ENCODE assay signal across 1 cellular context in genomic region chr17:50257574-50258224, GRCh38.
TF ChIP-seq lines count a peak whose summit lies in the region.

No MANE protein-coding gene starts in this region.

TF ChIP-seq in GM23338, 12 proteins besides CTCF, POLR2A, EP300 and RAD21 (continued from another document):
- TF ChIP-seq, protein P1, sequence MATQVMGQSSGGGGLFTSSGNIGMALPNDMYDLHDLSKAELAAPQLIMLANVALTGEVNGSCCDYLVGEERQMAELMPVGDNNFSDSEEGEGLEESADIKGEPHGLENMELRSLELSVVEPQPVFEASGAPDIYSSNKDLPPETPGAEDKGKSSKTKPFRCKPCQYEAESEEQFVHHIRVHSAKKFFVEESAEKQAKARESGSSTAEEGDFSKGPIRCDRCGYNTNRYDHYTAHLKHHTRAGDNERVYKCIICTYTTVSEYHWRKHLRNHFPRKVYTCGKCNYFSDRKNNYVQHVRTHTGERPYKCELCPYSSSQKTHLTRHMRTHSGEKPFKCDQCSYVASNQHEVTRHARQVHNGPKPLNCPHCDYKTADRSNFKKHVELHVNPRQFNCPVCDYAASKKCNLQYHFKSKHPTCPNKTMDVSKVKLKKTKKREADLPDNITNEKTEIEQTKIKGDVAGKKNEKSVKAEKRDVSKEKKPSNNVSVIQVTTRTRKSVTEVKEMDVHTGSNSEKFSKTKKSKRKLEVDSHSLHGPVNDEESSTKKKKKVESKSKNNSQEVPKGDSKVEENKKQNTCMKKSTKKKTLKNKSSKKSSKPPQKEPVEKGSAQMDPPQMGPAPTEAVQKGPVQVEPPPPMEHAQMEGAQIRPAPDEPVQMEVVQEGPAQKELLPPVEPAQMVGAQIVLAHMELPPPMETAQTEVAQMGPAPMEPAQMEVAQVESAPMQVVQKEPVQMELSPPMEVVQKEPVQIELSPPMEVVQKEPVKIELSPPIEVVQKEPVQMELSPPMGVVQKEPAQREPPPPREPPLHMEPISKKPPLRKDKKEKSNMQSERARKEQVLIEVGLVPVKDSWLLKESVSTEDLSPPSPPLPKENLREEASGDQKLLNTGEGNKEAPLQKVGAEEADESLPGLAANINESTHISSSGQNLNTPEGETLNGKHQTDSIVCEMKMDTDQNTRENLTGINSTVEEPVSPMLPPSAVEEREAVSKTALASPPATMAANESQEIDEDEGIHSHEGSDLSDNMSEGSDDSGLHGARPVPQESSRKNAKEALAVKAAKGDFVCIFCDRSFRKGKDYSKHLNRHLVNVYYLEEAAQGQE (IDR thresholded peaks at IDR 0.05; ENCODE audit: unreplicated experiment): no peak
- TF ChIP-seq, protein P2, sequence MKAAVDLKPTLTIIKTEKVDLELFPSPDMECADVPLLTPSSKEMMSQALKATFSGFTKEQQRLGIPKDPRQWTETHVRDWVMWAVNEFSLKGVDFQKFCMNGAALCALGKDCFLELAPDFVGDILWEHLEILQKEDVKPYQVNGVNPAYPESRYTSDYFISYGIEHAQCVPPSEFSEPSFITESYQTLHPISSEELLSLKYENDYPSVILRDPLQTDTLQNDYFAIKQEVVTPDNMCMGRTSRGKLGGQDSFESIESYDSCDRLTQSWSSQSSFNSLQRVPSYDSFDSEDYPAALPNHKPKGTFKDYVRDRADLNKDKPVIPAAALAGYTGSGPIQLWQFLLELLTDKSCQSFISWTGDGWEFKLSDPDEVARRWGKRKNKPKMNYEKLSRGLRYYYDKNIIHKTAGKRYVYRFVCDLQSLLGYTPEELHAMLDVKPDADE (IDR thresholded peaks at IDR 0.05): no peak
- TF ChIP-seq EZH2phosphoT487 (IDR thresholded peaks at IDR 0.05; ENCODE audit: unreplicated experiment): no peak
- TF ChIP-seq EZH2 (IDR thresholded peaks at IDR 0.05; ENCODE audit: low read depth, unreplicated experiment): no peak
- TF ChIP-seq, protein P3, sequence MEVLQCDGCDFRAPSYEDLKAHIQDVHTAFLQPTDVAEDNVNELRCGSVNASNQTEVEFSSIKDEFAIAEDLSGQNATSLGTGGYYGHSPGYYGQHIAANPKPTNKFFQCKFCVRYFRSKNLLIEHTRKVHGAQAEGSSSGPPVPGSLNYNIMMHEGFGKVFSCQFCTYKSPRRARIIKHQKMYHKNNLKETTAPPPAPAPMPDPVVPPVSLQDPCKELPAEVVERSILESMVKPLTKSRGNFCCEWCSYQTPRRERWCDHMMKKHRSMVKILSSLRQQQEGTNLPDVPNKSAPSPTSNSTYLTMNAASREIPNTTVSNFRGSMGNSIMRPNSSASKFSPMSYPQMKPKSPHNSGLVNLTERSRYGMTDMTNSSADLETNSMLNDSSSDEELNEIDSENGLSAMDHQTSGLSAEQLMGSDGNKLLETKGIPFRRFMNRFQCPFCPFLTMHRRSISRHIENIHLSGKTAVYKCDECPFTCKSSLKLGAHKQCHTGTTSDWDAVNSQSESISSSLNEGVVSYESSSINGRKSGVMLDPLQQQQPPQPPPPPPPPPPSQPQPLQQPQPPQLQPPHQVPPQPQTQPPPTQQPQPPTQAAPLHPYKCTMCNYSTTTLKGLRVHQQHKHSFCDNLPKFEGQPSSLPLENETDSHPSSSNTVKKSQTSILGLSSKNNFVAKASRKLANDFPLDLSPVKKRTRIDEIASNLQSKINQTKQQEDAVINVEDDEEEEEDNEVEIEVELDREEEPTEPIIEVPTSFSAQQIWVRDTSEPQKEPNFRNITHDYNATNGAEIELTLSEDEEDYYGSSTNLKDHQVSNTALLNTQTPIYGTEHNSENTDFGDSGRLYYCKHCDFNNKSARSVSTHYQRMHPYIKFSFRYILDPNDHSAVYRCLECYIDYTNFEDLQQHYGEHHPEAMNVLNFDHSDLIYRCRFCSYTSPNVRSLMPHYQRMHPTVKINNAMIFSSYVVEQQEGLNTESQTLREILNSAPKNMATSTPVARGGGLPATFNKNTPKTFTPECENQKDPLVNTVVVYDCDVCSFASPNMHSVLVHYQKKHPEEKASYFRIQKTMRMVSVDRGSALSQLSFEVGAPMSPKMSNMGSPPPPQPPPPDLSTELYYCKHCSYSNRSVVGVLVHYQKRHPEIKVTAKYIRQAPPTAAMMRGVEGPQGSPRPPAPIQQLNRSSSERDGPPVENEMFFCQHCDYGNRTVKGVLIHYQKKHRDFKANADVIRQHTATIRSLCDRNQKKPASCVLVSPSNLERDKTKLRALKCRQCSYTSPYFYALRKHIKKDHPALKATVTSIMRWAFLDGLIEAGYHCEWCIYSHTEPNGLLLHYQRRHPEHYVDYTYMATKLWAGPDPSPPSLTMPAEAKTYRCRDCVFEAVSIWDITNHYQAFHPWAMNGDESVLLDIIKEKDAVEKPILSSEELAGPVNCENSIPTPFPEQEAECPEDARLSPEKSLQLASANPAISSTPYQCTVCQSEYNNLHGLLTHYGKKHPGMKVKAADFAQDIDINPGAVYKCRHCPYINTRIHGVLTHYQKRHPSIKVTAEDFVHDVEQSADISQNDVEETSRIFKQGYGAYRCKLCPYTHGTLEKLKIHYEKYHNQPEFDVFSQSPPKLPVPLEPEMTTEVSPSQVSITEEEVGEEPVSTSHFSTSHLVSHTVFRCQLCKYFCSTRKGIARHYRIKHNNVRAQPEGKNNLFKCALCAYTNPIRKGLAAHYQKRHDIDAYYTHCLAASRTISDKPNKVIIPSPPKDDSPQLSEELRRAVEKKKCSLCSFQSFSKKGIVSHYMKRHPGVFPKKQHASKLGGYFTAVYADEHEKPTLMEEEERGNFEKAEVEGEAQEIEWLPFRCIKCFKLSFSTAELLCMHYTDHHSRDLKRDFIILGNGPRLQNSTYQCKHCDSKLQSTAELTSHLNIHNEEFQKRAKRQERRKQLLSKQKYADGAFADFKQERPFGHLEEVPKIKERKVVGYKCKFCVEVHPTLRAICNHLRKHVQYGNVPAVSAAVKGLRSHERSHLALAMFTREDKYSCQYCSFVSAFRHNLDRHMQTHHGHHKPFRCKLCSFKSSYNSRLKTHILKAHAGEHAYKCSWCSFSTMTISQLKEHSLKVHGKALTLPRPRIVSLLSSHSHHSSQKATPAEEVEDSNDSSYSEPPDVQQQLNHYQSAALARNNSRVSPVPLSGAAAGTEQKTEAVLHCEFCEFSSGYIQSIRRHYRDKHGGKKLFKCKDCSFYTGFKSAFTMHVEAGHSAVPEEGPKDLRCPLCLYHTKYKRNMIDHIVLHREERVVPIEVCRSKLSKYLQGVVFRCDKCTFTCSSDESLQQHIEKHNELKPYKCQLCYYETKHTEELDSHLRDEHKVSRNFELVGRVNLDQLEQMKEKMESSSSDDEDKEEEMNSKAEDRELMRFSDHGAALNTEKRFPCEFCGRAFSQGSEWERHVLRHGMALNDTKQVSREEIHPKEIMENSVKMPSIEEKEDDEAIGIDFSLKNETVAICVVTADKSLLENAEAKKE (CRISPR knock-in tag; IDR thresholded peaks at IDR 0.05): no peak
